1 cellular context compared by ENCODE assay signal in the genomic region with DNA sequence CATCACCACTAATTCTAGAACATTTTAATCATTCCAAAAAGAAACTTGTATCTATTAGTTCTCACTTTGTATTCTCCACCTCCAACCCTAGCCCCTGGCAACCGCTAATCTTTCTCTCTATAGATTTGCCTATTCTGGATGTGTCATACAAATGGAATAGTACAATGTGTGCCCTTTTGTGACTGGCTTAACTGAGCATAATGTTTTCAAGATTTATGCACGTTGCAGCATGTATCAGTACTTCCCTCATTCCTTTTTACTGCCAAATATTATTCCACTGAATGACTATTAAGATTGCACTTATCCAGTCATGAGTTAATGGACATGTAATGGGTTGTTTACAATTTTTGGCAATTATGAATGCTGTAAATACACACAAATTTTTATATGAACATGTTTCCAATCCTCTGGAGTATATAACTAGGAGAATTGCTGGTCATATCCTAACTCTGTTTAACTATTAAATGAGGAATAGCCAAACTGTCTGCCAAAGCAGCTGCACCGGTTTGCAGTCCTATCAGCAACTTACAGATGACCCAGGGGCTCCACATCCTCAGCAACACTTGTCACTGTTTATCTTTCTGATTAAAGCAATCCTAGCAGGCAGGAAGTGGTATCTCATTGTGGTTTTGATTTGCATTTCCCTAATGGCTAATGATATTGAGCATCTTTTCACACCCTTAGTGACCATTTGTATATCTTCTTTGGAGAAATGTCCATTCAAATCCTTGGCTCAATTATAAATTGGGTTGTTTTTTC.
TF ChIP-seq lines count a peak whose summit lies in the region.

No MANE protein-coding gene starts in this region.

TF ChIP-seq in K562, 482 proteins besides CTCF, POLR2A, EP300 and RAD21 (continued from another document and continues in another):
- TF ChIP-seq, protein P1, sequence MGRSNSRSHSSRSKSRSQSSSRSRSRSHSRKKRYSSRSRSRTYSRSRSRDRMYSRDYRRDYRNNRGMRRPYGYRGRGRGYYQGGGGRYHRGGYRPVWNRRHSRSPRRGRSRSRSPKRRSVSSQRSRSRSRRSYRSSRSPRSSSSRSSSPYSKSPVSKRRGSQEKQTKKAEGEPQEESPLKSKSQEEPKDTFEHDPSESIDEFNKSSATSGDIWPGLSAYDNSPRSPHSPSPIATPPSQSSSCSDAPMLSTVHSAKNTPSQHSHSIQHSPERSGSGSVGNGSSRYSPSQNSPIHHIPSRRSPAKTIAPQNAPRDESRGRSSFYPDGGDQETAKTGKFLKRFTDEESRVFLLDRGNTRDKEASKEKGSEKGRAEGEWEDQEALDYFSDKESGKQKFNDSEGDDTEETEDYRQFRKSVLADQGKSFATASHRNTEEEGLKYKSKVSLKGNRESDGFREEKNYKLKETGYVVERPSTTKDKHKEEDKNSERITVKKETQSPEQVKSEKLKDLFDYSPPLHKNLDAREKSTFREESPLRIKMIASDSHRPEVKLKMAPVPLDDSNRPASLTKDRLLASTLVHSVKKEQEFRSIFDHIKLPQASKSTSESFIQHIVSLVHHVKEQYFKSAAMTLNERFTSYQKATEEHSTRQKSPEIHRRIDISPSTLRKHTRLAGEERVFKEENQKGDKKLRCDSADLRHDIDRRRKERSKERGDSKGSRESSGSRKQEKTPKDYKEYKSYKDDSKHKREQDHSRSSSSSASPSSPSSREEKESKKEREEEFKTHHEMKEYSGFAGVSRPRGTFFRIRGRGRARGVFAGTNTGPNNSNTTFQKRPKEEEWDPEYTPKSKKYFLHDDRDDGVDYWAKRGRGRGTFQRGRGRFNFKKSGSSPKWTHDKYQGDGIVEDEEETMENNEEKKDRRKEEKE (IDR thresholded peaks at IDR 0.05; ENCODE audit: borderline replicate concordance in 1 of 2, control insufficient read depth in 1 of 2, low read depth in 2 of 2, low read length in 1 of 2), result no peak
- no peak for TF ChIP-seq HDAC8 (tag; IDR thresholded peaks at IDR 0.05)
- TF ChIP-seq EGR1 (conservative IDR thresholded peaks at IDR 0.05), result no peak
- no peak for TF ChIP-seq ZNF274 (IDR thresholded peaks at IDR 0.05; ENCODE audit: borderline replicate concordance, low read depth, low read length)
- TF ChIP-seq SMARCB1 (IDR thresholded peaks at IDR 0.05; ENCODE audit: insufficient read length, low read depth), result peak; percentile 29
- no peak for TF ChIP-seq NR3C1 (CRISPR knock-in tag; IDR thresholded peaks at IDR 0.05)
- TF ChIP-seq POLR3A (IDR thresholded peaks at IDR 0.05; ENCODE audit: borderline replicate concordance, extremely low read depth, insufficient read depth, insufficient read length), result no peak
- no peak for TF ChIP-seq NR2C1 (IDR thresholded peaks at IDR 0.05)
- 0 out of 2 replicates have a peak, but pooled peaks have one; percentile 20 for TF ChIP-seq NR2C1 (tag; IDR thresholded peaks at IDR 0.05)
- TF ChIP-seq, protein P2, sequence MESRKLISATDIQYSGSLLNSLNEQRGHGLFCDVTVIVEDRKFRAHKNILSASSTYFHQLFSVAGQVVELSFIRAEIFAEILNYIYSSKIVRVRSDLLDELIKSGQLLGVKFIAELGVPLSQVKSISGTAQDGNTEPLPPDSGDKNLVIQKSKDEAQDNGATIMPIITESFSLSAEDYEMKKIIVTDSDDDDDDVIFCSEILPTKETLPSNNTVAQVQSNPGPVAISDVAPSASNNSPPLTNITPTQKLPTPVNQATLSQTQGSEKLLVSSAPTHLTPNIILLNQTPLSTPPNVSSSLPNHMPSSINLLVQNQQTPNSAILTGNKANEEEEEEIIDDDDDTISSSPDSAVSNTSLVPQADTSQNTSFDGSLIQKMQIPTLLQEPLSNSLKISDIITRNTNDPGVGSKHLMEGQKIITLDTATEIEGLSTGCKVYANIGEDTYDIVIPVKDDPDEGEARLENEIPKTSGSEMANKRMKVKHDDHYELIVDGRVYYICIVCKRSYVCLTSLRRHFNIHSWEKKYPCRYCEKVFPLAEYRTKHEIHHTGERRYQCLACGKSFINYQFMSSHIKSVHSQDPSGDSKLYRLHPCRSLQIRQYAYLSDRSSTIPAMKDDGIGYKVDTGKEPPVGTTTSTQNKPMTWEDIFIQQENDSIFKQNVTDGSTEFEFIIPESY (CRISPR knock-in tag; IDR thresholded peaks at IDR 0.05), result no peak
- TF ChIP-seq GATAD2A (IDR thresholded peaks at IDR 0.05), result no peak
- no peak for TF ChIP-seq HNRNPH1 (optimal IDR thresholded peaks at IDR 0.05; ENCODE audit: low read depth, low read length)
- no peak for TF ChIP-seq SMAD1 (IDR thresholded peaks at IDR 0.05; ENCODE audit: low read depth, low read length, partially characterized antibody)
- TF ChIP-seq, protein P3, sequence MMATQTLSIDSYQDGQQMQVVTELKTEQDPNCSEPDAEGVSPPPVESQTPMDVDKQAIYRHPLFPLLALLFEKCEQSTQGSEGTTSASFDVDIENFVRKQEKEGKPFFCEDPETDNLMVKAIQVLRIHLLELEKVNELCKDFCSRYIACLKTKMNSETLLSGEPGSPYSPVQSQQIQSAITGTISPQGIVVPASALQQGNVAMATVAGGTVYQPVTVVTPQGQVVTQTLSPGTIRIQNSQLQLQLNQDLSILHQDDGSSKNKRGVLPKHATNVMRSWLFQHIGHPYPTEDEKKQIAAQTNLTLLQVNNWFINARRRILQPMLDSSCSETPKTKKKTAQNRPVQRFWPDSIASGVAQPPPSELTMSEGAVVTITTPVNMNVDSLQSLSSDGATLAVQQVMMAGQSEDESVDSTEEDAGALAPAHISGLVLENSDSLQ (IDR thresholded peaks at IDR 0.05), result 0 out of 2 replicates have a peak, but pooled peaks have one; percentile 32
- TF ChIP-seq MYNN (IDR thresholded peaks at IDR 0.05), result peak; percentile 56
- TF ChIP-seq MYNN (CRISPR knock-in tag; IDR thresholded peaks at IDR 0.05), result no peak
- TF ChIP-seq FOXM1 (IDR thresholded peaks at IDR 0.05; ENCODE audit: low read depth), result peak; percentile 89
- TF ChIP-seq FOXM1 (CRISPR knock-in tag; IDR thresholded peaks at IDR 0.05; ENCODE audit: low read depth), result no peak
- TF ChIP-seq SAFB2 (IDR thresholded peaks at IDR 0.05; ENCODE audit: borderline replicate concordance, low read depth, low read length, severe bottlenecking), result no peak
- TF ChIP-seq, protein P4, sequence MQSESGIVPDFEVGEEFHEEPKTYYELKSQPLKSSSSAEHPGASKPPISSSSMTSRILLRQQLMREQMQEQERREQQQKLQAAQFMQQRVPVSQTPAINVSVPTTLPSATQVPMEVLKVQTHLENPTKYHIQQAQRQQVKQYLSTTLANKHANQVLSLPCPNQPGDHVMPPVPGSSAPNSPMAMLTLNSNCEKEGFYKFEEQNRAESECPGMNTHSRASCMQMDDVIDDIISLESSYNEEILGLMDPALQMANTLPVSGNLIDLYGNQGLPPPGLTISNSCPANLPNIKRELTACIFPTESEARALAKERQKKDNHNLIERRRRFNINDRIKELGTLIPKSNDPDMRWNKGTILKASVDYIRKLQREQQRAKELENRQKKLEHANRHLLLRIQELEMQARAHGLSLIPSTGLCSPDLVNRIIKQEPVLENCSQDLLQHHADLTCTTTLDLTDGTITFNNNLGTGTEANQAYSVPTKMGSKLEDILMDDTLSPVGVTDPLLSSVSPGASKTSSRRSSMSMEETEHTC (IDR thresholded peaks at IDR 0.05), result no peak
- TF ChIP-seq RB1 (IDR thresholded peaks at IDR 0.05; ENCODE audit: low read depth), result no peak
- TF ChIP-seq NFIC (IDR thresholded peaks at IDR 0.05), result peak; percentile 86
- TF ChIP-seq LEF1 (IDR thresholded peaks at IDR 0.05), result 0 out of 2 replicates have a peak, but pooled peaks have one; percentile 49
- TF ChIP-seq, protein P5, sequence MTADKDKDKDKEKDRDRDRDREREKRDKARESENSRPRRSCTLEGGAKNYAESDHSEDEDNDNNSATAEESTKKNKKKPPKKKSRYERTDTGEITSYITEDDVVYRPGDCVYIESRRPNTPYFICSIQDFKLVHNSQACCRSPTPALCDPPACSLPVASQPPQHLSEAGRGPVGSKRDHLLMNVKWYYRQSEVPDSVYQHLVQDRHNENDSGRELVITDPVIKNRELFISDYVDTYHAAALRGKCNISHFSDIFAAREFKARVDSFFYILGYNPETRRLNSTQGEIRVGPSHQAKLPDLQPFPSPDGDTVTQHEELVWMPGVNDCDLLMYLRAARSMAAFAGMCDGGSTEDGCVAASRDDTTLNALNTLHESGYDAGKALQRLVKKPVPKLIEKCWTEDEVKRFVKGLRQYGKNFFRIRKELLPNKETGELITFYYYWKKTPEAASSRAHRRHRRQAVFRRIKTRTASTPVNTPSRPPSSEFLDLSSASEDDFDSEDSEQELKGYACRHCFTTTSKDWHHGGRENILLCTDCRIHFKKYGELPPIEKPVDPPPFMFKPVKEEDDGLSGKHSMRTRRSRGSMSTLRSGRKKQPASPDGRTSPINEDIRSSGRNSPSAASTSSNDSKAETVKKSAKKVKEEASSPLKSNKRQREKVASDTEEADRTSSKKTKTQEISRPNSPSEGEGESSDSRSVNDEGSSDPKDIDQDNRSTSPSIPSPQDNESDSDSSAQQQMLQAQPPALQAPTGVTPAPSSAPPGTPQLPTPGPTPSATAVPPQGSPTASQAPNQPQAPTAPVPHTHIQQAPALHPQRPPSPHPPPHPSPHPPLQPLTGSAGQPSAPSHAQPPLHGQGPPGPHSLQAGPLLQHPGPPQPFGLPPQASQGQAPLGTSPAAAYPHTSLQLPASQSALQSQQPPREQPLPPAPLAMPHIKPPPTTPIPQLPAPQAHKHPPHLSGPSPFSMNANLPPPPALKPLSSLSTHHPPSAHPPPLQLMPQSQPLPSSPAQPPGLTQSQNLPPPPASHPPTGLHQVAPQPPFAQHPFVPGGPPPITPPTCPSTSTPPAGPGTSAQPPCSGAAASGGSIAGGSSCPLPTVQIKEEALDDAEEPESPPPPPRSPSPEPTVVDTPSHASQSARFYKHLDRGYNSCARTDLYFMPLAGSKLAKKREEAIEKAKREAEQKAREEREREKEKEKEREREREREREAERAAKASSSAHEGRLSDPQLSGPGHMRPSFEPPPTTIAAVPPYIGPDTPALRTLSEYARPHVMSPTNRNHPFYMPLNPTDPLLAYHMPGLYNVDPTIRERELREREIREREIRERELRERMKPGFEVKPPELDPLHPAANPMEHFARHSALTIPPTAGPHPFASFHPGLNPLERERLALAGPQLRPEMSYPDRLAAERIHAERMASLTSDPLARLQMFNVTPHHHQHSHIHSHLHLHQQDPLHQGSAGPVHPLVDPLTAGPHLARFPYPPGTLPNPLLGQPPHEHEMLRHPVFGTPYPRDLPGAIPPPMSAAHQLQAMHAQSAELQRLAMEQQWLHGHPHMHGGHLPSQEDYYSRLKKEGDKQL (CRISPR knock-in tag; IDR thresholded peaks at IDR 0.05; ENCODE audit: borderline replicate concordance), result no peak
- TF ChIP-seq ZNF436 (CRISPR knock-in tag; IDR thresholded peaks at IDR 0.05), result no peak
- TF ChIP-seq TAL1 (IDR thresholded peaks at IDR 0.05), result peak; percentile 96
- TF ChIP-seq, protein P6, sequence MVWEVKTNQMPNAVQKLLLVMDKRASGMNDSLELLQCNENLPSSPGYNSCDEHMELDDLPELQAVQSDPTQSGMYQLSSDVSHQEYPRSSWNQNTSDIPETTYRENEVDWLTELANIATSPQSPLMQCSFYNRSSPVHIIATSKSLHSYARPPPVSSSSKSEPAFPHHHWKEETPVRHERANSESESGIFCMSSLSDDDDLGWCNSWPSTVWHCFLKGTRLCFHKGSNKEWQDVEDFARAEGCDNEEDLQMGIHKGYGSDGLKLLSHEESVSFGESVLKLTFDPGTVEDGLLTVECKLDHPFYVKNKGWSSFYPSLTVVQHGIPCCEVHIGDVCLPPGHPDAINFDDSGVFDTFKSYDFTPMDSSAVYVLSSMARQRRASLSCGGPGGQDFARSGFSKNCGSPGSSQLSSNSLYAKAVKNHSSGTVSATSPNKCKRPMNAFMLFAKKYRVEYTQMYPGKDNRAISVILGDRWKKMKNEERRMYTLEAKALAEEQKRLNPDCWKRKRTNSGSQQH (CRISPR knock-in tag; IDR thresholded peaks at IDR 0.05), result no peak
- TF ChIP-seq, protein P7, sequence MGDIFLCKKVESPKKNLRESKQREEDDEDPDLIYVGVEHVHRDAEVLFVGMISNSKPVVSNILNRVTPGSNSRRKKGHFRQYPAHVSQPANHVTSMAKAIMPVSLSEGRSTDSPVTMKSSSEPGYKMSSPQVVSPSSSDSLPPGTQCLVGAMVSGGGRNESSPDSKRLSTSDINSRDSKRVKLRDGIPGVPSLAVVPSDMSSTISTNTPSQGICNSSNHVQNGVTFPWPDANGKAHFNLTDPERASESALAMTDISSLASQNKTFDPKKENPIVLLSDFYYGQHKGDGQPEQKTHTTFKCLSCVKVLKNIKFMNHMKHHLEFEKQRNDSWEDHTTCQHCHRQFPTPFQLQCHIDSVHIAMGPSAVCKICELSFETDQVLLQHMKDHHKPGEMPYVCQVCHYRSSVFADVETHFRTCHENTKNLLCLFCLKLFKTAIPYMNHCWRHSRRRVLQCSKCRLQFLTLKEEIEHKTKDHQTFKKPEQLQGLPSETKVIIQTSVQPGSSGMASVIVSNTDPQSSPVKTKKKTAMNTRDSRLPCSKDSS (IDR thresholded peaks at IDR 0.05; ENCODE audit: low read depth, partially characterized antibody), result no peak
- no peak for TF ChIP-seq ZNF174 (CRISPR knock-in tag; IDR thresholded peaks at IDR 0.05)
- TF ChIP-seq HDAC1 (IDR thresholded peaks at IDR 0.05), result peak; percentile 48 to 99; a peak in 3 of 4 replicates
- TF ChIP-seq CTBP1 (IDR thresholded peaks at IDR 0.05; ENCODE audit: borderline replicate concordance), result peak; percentile 86
- peak; percentile 81 to 91 for TF ChIP-seq TRIM24 (IDR thresholded peaks at IDR 0.05)
- peak; percentile 45 for TF ChIP-seq TAF1 (IDR thresholded peaks at IDR 0.05; ENCODE audit: control insufficient read depth, extremely low read depth, insufficient read depth, low read length, severe bottlenecking)
- TF ChIP-seq NR4A1 (CRISPR knock-in tag; IDR thresholded peaks at IDR 0.05), result no peak
- TF ChIP-seq NR4A1 (tag; IDR thresholded peaks at IDR 0.05), result peak; percentile 84; the same call in 1 of the 2 replicates
- TF ChIP-seq, protein P8, sequence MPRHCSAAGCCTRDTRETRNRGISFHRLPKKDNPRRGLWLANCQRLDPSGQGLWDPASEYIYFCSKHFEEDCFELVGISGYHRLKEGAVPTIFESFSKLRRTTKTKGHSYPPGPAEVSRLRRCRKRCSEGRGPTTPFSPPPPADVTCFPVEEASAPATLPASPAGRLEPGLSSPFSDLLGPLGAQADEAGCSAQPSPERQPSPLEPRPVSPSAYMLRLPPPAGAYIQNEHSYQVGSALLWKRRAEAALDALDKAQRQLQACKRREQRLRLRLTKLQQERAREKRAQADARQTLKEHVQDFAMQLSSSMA (CRISPR knock-in tag; IDR thresholded peaks at IDR 0.05), result no peak
- TF ChIP-seq ZNF146 (CRISPR knock-in tag; IDR thresholded peaks at IDR 0.05; ENCODE audit: unreplicated experiment), result peak; percentile 10
- peak; percentile 89 for TF ChIP-seq STAT5A (IDR thresholded peaks at IDR 0.05; ENCODE audit: borderline replicate concordance, low read length)
- TF ChIP-seq ASH1L (IDR thresholded peaks at IDR 0.05; ENCODE audit: borderline replicate concordance, low read depth, partially characterized antibody), result no peak
- TF ChIP-seq ZNF224 (CRISPR knock-in tag; IDR thresholded peaks at IDR 0.05), result no peak
- TF ChIP-seq DNMT1 (IDR thresholded peaks at IDR 0.05), result no peak
- TF ChIP-seq SRF (CRISPR knock-in tag; IDR thresholded peaks at IDR 0.05), result 0 out of 4 replicates have a peak, but pooled peaks of 1 of the 2 experiments have one; percentile 22
